13 cellular contexts compared by ENCODE assay signal in genomic region chr3:10283638-10284037, GRCh38. TPM values are rescaled to one million over a fixed set of nuclear protein-coding genes. Genes with fewer than 3 reads are reported as not detected.
DNase-seq lines count a peak whose midpoint lies in the region; ATAC-seq and TF ChIP-seq lines count a peak whose summit lies in the region.
"Had no signal": no experiment of that assay in that cellular context is flagged by ENCODE, and none has a peak within 500 bp of the region (broad histone marks: within the 10 kb centered on the region; RNA-seq: fewer than 3 reads in every experiment).

No MANE protein-coding gene starts in this region.

- no peak for TF ChIP-seq POLR2A in testis (IDR thresholded peaks at IDR 0.05)

- WGBS in testis, 2 donors: 87 to 88% methylated on average over 3 to 5 of the region's 5 CpGs
- 98% methylated on average over 5 of the region's 5 CpGs for WGBS in mesenchymal stem cell

- no peak overlapping the region for H3K14ac ChIP-seq in mesenchymal stem cell (ENCODE audit: low read length in 2 of 2)

- DNase-seq in DMS79 (lab: John Stamatoyannopoulos, UW): peak; percentile 63
- no peak for DNase-seq in RWPE2 (ENCODE audit: low spot score)
- DNase-seq in head of caudate nucleus: peak in 39 of 42 donors; percentile 23 to 87 (median 57)
- no peak for DNase-seq in testis
- no peak for DNase-seq in stimulated activated CD4-positive, alpha-beta T cell treated with anti-CD3 and anti-CD28 coated beads, Interleukin-1b, Interleukin-23, amount 100 ng/mL, for 48 hours
- no peak for DNase-seq in H4 (ENCODE audit: low spot score)
- no peak for DNase-seq in mesenchymal stem cell
- DNase-seq: activated T-cell treated with anti-CD3 and anti-CD28 coated beads, Interleukin-2, amount 50 U/mL, for 48 hours; Calu3; cerebellar nuclear complex; H9; transverse colon had no signal

- no peak overlapping the region for H2AK5ac ChIP-seq in mesenchymal stem cell (ENCODE audit: low read length, severe bottlenecking)

- H3K4me1 ChIP-seq in BLaER1 treated with 17β-estradiol and CSF1 and Interleukin-3, amounts not matched to agents 10 nM and 100 nM: peaks cover 52 to 98% (median 88%) of the 10 kb centered on the region in 10 experiments
- H3K4me1 ChIP-seq in RWPE2 (ENCODE audit: insufficient read depth, poor library complexity, severe bottlenecking): no peaks in the 10 kb centered on the region
- H3K4me1 ChIP-seq in testis: no peaks in the 10 kb centered on the region
- peaks cover 19% of the 10 kb centered on the region for H3K4me1 ChIP-seq in mesenchymal stem cell (ENCODE audit: control insufficient read depth, insufficient read depth, low read depth, low read length)
- H3K4me1 ChIP-seq: transverse colon had no signal

- H3K9me3 ChIP-seq in BLaER1 treated with 17β-estradiol and CSF1 and Interleukin-3, amounts not matched to agents 10 nM and 100 nM (replicated peaks in 1 of 11): no peaks in the 10 kb centered on the region
- H3K9me3 ChIP-seq in RWPE2 (ENCODE audit: severe bottlenecking) (no peaks in the 10 kb centered on the region), testis (no peaks in the 10 kb centered on the region), mesenchymal stem cell (ENCODE audit: control insufficient read depth, low read length) (no peaks in the 10 kb centered on the region)
- H3K9me3 ChIP-seq: transverse colon had no signal

- H4K91ac ChIP-seq in mesenchymal stem cell (ENCODE audit: low read length): no peak overlapping the region

- H3K4ac ChIP-seq in mesenchymal stem cell (ENCODE audit: low read depth in 1 of 2, low read length in 2 of 2): no peak overlapping the region

- no peak overlapping the region for H2BK12ac ChIP-seq in mesenchymal stem cell (ENCODE audit: low read length in 2 of 2)

- H3K79me1 ChIP-seq in mesenchymal stem cell (replicated peaks; ENCODE audit: low read length, poor library complexity, severe bottlenecking): peaks cover 29% of the 10 kb centered on the region

- no peak overlapping the region for H2BK120ac ChIP-seq in mesenchymal stem cell (ENCODE audit: low read depth, low read length)

- no peak overlapping the region for H2BK5ac ChIP-seq in mesenchymal stem cell (ENCODE audit: low read depth, low read length, poor library complexity, severe bottlenecking)

- no peak overlapping the region for H2AFZ ChIP-seq in mesenchymal stem cell (ENCODE audit: low read depth, low read length)

- H3K4me3 ChIP-seq in BLaER1 treated with 17β-estradiol and CSF1 and Interleukin-3, amounts not matched to agents 10 nM and 100 nM: no peak overlapping the region
- H3K4me3 ChIP-seq in RWPE2 (ENCODE audit: severe bottlenecking) (no peak overlapping the region), testis (no peak overlapping the region), mesenchymal stem cell (ENCODE audit: insufficient read depth in 1 of 2, low read depth in 1 of 2, low read length in 2 of 2) (no peak overlapping the region)
- H3K4me3 ChIP-seq: transverse colon had no signal

- H3K18ac ChIP-seq in mesenchymal stem cell (ENCODE audit: low read depth in 1 of 2, low read length in 2 of 2): no peak overlapping the region

- H3K27ac ChIP-seq in BLaER1 treated with 17β-estradiol and CSF1 and Interleukin-3, amounts not matched to agents 10 nM and 100 nM: peak overlapping the region in 9 of 11 experiments; percentile 43 to 92 (median 65); a peak in 16 of 22 replicates
- H3K27ac ChIP-seq in RWPE2 (ENCODE audit: poor library complexity, severe bottlenecking) (no peak overlapping the region), testis (no peak overlapping the region), mesenchymal stem cell (ENCODE audit: low read length, poor library complexity, severe bottlenecking) (no peak overlapping the region)
- H3K27ac ChIP-seq: transverse colon had no signal

- H4K8ac ChIP-seq in mesenchymal stem cell (ENCODE audit: low read length): no peak overlapping the region

- peak overlapping the region; percentile 72 to 89 (median 80) for H3K4me2 ChIP-seq in BLaER1 treated with 17β-estradiol and CSF1 and Interleukin-3, amounts not matched to agents 10 nM and 100 nM
- no peak overlapping the region for H3K4me2 ChIP-seq in mesenchymal stem cell (ENCODE audit: low read length, poor library complexity, severe bottlenecking)

- TF ChIP-seq CTCF in RWPE2 (IDR thresholded peaks at IDR 0.05; ENCODE audit: poor library complexity, severe bottlenecking) (no peak), testis (IDR thresholded peaks at IDR 0.05) (no peak)

- peak overlapping the region in 8 of 11 experiments; percentile 0 to 60 (median 46); a peak in 12 of 22 replicates for H3K9ac ChIP-seq in BLaER1 treated with 17β-estradiol and CSF1 and Interleukin-3, amounts not matched to agents 10 nM and 100 nM
- no peak overlapping the region for H3K9ac ChIP-seq in mesenchymal stem cell (ENCODE audit: low read length)

- 0 out of 3 replicates have a peak, but pooled peaks have one; percentile 19 for ATAC-seq in RWPE2 (ENCODE audit: low read depth)

- no peak overlapping the region for H2BK15ac ChIP-seq in mesenchymal stem cell (ENCODE audit: low read depth, poor library complexity, severe bottlenecking)

- no peaks in the 10 kb centered on the region for H3K27me3 ChIP-seq in BLaER1 treated with 17β-estradiol and CSF1 and Interleukin-3, amounts not matched to agents 10 nM and 100 nM
- H3K27me3 ChIP-seq in RWPE2 (ENCODE audit: insufficient read depth, poor library complexity, severe bottlenecking) (no peaks in the 10 kb centered on the region), testis (no peaks in the 10 kb centered on the region), mesenchymal stem cell (ENCODE audit: control insufficient read depth in 1 of 2, insufficient read depth in 1 of 2, low read length in 2 of 2) (no peaks in the 10 kb centered on the region)
- H3K27me3 ChIP-seq: transverse colon had no signal

- H4K20me1 ChIP-seq in BLaER1 treated with 17β-estradiol and CSF1 and Interleukin-3, amounts not matched to agents 10 nM and 100 nM: peaks cover 2 to 64% (median 21%) of the 10 kb centered on the region in 11 experiments; a peak in 18 of 22 replicates

- peaks cover 76 to 93% (median 84%) of the 10 kb centered on the region in 11 experiments for H3K36me3 ChIP-seq in BLaER1 treated with 17β-estradiol and CSF1 and Interleukin-3, amounts not matched to agents 10 nM and 100 nM
- H3K36me3 ChIP-seq in RWPE2 (ENCODE audit: low read depth) (peaks cover 37% of the 10 kb centered on the region), testis (ENCODE audit: low read depth, missing control alignments) (no peaks in the 10 kb centered on the region), mesenchymal stem cell (ENCODE audit: control insufficient read depth in 1 of 2, insufficient read depth in 2 of 2, low read depth in 1 of 2, low read length in 2 of 2) (peaks cover 53 to 68% of the 10 kb centered on the region in 2 experiments)

- intact Hi-C loops in head of caudate nucleus (cut with DNase I) (no loop called here), testis (cut with DNase I; ENCODE audit: low total_unique reads) (no loop called here)

- H3K23ac ChIP-seq in mesenchymal stem cell (ENCODE audit: low read length in 2 of 2): no peak overlapping the region

RNA-seq across cellular contexts. Expression of gene GHRL, which starts 9.1 kb away (rescaled TPM):
- under 1 TPM; 0.50 to 0.87 TPM for total RNA-seq in testis
- 1.0 TPM for polyA plus RNA-seq in testis (ENCODE audit: insufficient read depth, low read depth, low replicate concordance)
- not detected in 2 replicates for total RNA-seq in H4 (2014; rRNA removed; shearing (Covaris generic))
- not detected for polyA plus RNA-seq in mesenchymal stem cell (2013, experiment 1 of 2)
- polyA plus RNA-seq in mesenchymal stem cell (2013, experiment 2 of 2): not detected

RNA-seq across cellular contexts. Expression of gene TATDN2, which starts 35.4 kb away (rescaled TPM):
- 10 to 100 TPM; 19.8 to 24.3 TPM for total RNA-seq in testis
- polyA plus RNA-seq in testis (ENCODE audit: insufficient read depth, low read depth, low replicate concordance): 21.3 TPM
- total RNA-seq in H4 (2014; rRNA removed; shearing (Covaris generic)): 6.4 and 9.7 TPM in 2 replicates
- polyA plus RNA-seq in mesenchymal stem cell (2013, experiment 1 of 2): 17.8 TPM
- polyA plus RNA-seq in mesenchymal stem cell (2013, experiment 2 of 2): 17.5 TPM

RNA-seq across cellular contexts. Expression of gene SEC13, which starts 37.3 kb away (rescaled TPM):
- 100 to 1,000 TPM; 112 to 122 TPM for total RNA-seq in testis
- polyA plus RNA-seq in testis (ENCODE audit: insufficient read depth, low read depth, low replicate concordance): 125 TPM
- 176 and 203 TPM in 2 replicates for total RNA-seq in H4 (2014; rRNA removed; shearing (Covaris generic))
- 246 TPM for polyA plus RNA-seq in mesenchymal stem cell (2013, experiment 1 of 2)
- polyA plus RNA-seq in mesenchymal stem cell (2013, experiment 2 of 2): 245 TPM

Comparison
In these comparisons a context has a peak if more than half of its experiments do, and no peak if none do; other contexts are left out.
1. H3K27ac ChIP-seq: peak in BLaER1 treated with 17β-estradiol and CSF1 and Interleukin-3, amounts not matched to agents 10 nM and 100 nM (9 of 11); none in RWPE2 (single experiment), testis (0 of 2) and mesenchymal stem cell (single experiment).
2. DNase-seq: peak in DMS79 (single experiment) and head of caudate nucleus (39 of 42); none in RWPE2 (single experiment), testis (single experiment), stimulated activated CD4-positive, alpha-beta T cell treated with anti-CD3 and anti-CD28 coated beads, Interleukin-1b, Interleukin-23, amount 100 ng/mL, for 48 hours (single experiment), H4 (single experiment) and mesenchymal stem cell (single experiment).